In the genomic region with DNA sequence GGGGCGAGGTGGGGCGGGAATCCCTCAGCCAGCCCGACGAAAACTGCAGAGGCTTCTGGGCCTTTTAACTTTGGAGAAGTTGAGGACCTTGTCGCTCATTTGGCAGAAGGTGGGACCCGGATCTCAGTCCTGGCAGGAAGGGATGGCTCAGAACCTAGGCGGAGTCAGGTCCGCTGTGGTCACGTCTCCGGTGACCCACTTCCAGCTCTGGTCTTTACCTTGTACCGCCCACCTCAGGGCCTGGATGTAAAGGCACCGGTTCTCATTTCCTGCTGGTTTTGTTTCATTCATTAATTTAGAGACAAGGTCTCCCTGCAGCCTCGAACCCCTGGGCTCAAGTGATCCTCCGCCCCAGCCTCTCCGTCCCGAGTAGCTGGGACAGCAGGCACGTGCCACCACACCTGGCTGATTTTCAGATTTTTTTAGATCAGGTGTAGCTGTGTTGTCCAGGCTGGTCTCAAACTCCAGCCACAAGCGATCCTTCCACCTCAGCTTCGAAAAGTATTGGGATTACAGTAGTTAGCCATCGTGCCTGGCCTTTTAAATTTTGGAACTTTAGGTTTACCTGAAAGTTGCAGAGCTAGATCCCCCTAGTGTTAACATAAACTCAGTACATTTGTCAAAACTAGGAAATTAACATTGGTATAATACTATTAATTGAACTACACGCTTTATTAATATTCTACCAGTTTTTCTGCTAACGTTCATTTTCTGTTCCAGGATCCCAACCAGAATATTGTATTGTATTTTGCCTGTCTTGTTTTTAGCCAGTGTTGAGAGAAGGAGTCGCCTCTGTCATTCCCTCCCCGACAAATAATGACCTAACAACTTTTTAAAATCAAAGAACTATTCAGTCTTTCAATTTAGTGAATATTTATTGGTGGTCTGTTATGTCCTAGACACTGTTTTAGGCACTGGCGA, we compare ENCODE assay signal across 8 cellular contexts. TPM values are rescaled to one million over a fixed set of nuclear protein-coding genes. Genes with fewer than 3 reads are reported as not detected.
A peak's percentile ranks its signal among the peaks of the same experiment; 100 is the strongest.
DNase-seq lines count a peak whose midpoint lies in the region; ATAC-seq, FAIRE-seq and TF ChIP-seq lines count a peak whose summit lies in the region.

No MANE protein-coding gene starts in this region.

- POLR2A ChIA-PET in BJ (lab: Charles Lee), result interaction anchor here (1.2 kb wide), 1 partner anchor 53 kb away, joined by 3 read pairs; no protein-coding TSS in a partner anchor

- no peak overlapping the region for H4K91ac ChIP-seq in neuronal stem cell (ENCODE audit: low read depth, low read length, poor library complexity)

- TF ChIP-seq CTCF in BJ (IDR thresholded peaks at IDR 0.05; ENCODE audit: insufficient read depth, low read depth, low read length), result peak; percentile 56
- TF ChIP-seq CTCF in fibroblast of the aortic adventitia (IDR thresholded peaks at IDR 0.05; ENCODE audit: insufficient read depth, low read length), result peak; percentile 57

- no peaks in the 10 kb centered on the region for H3K27me3 ChIP-seq in BJ (ENCODE audit: control insufficient read depth, insufficient read depth, low read length)
- no peaks in the 10 kb centered on the region for H3K27me3 ChIP-seq in neuronal stem cell (ENCODE audit: control insufficient read depth in 3 of 3, insufficient read depth in 3 of 3, low read depth in 1 of 3, low read length in 3 of 3)

- no CpG with 5 or more reads among the region's 25 CpGs for WGBS in neuronal stem cell (ENCODE audit: extremely low coverage in 2 of 2, insufficient read length in 2 of 2, insufficient replicate concordance in 1 of 2), 2 donors

- peaks cover 0 to 4% of the 10 kb centered on the region in 2 donors for H3K9me3 ChIP-seq in neuronal stem cell (replicated peaks in 1 of 2; ENCODE audit: control insufficient read depth in 2 of 2, insufficient read depth in 1 of 2, low read depth in 1 of 2, low read length in 2 of 2)

- peak overlapping the region; percentile 83 for H3K4me3 ChIP-seq in BJ (ENCODE audit: low read depth, low read length)
- H3K4me3 ChIP-seq in fibroblast of the aortic adventitia (ENCODE audit: low read depth, low read length), result peak overlapping the region; percentile 72
- peak overlapping the region; percentile 87 to 91 for H3K4me3 ChIP-seq in neuronal stem cell (ENCODE audit: low read length in 2 of 2)

- H3K14ac ChIP-seq in neuronal stem cell (ENCODE audit: low read length), result no peak overlapping the region

- peaks cover 5% of the 10 kb centered on the region for H3K36me3 Mint-ChIP-seq in activated T-helper 1 cell treated with anti-CD3 and anti-CD28 coated beads, Interleukin-12 subunit alpha, Interleukin-12 subunit beta, Interleukin-2, Interleukin-4 antibody, amounts not matched to agents 30 ng/mL and 10 ng/mL and 1 ng/mL, durations not matched to agents 14 hours and 24 hours and 36 hours (ENCODE audit: low read depth)

- H3K4me1 ChIP-seq in neuronal stem cell (ENCODE audit: control insufficient read depth in 2 of 2, insufficient read depth in 1 of 2, low read depth in 1 of 2, low read length in 2 of 2), result peaks cover 0 to 2% of the 10 kb centered on the region in 2 donors

- intact Hi-C loops in activated T-helper 1 cell treated with anti-CD3 and anti-CD28 coated beads, Interleukin-12 subunit alpha, Interleukin-12 subunit beta, Interleukin-2, Interleukin-4 antibody, amounts not matched to agents 30 ng/mL and 10 ng/mL and 1 ng/mL, durations not matched to agents 14 hours and 24 hours and 36 hours (cut with micrococcal nuclease), result loop anchor here (1.0 to 10.0 kb wide), 9 partner anchors 10 to 1605 kb away; partner anchors contain the start of genes C18orf54, MBD2 and STARD6

- H3K18ac ChIP-seq in neuronal stem cell (ENCODE audit: low read length), result peak overlapping the region; percentile 96

- peak overlapping the region; percentile 88 for H2BK5ac ChIP-seq in neuronal stem cell (ENCODE audit: low read length)

- no peak overlapping the region for H3K4ac ChIP-seq in neuronal stem cell (ENCODE audit: low read length)

- H3K4me3 Mint-ChIP-seq in activated T-helper 1 cell treated with anti-CD3 and anti-CD28 coated beads, Interleukin-12 subunit alpha, Interleukin-12 subunit beta, Interleukin-2, Interleukin-4 antibody, amounts not matched to agents 30 ng/mL and 10 ng/mL and 1 ng/mL, durations not matched to agents 14 hours and 24 hours and 36 hours, result peak overlapping the region; percentile 81

- peak overlapping the region; percentile 73 for H2AK5ac ChIP-seq in neuronal stem cell (ENCODE audit: low read depth, low read length)

- peak; percentile 28 for ATAC-seq in GM19025 (IDR thresholded peaks at IDR 0.05; ENCODE audit: low read depth, unreplicated experiment)
- peak; percentile 40 for ATAC-seq in HG03196 (IDR thresholded peaks at IDR 0.05; ENCODE audit: unreplicated experiment)

- no peak for FAIRE-seq in urothelium cell line (lab: Jason Lieb, UNC)

- no peak overlapping the region for H2BK12ac ChIP-seq in neuronal stem cell (ENCODE audit: low read length)

- H3K36me3 ChIP-seq in BJ (ENCODE audit: control insufficient read depth, insufficient read depth, low read length), result no peaks in the 10 kb centered on the region
- peaks cover 0 to 38% of the 10 kb centered on the region in 2 donors for H3K36me3 ChIP-seq in neuronal stem cell (replicated peaks in 1 of 2; ENCODE audit: control insufficient read depth in 2 of 2, insufficient read depth in 2 of 2, low read length in 2 of 2)

- no peaks in the 10 kb centered on the region for H3K9me3 Mint-ChIP-seq in activated T-helper 1 cell treated with anti-CD3 and anti-CD28 coated beads, Interleukin-12 subunit alpha, Interleukin-12 subunit beta, Interleukin-2, Interleukin-4 antibody, amounts not matched to agents 30 ng/mL and 10 ng/mL and 1 ng/mL, durations not matched to agents 14 hours and 24 hours and 36 hours

- peak overlapping the region; percentile 92 for H3K9ac ChIP-seq in neuronal stem cell (ENCODE audit: low read depth, low read length, poor library complexity)

- CTCF ChIA-PET in BJ (lab: Yijun Ruan, JAX), result interaction anchor here (1.0 to 2.9 kb wide), 12 partner anchors 9 to 142 kb away, joined by 3 to 17 read pairs (median 5); partner anchors contain the start of genes C18orf54, MBD2 and STARD6

- peak overlapping the region; percentile 87 for H3K27ac ChIP-seq in neuronal stem cell (replicated peaks; ENCODE audit: low read length)

- peak overlapping the region; percentile 76 for H3K23ac ChIP-seq in neuronal stem cell (ENCODE audit: low read depth, low read length, poor library complexity)

- no peak for DNase-seq in BJ (ENCODE audit: low read depth)
- peak; percentile 59 to 71 for DNase-seq in NOMO-1 (lab: John Stamatoyannopoulos, UW; ENCODE audit: unreplicated experiment in 2 of 2)
- peak; percentile 54 for DNase-seq in activated T-helper 1 cell treated with anti-CD3 and anti-CD28 coated beads, Interleukin-12 subunit alpha, Interleukin-12 subunit beta, Interleukin-2, Interleukin-4 antibody, amounts not matched to agents 30 ng/mL and 10 ng/mL and 1 ng/mL, durations not matched to agents 14 hours and 24 hours and 36 hours (ENCODE audit: low spot score)
- DNase-seq in fibroblast of the aortic adventitia (ENCODE audit: low read depth), result peak; percentile 49
- DNase-seq in neuronal stem cell (ENCODE audit: low spot score), result no peak
- DNase-seq in urothelium cell line (ENCODE audit: low spot score), result peak; percentile 48

- H3K4me1 Mint-ChIP-seq in activated T-helper 1 cell treated with anti-CD3 and anti-CD28 coated beads, Interleukin-12 subunit alpha, Interleukin-12 subunit beta, Interleukin-2, Interleukin-4 antibody, amounts not matched to agents 30 ng/mL and 10 ng/mL and 1 ng/mL, durations not matched to agents 14 hours and 24 hours and 36 hours (ENCODE audit: low read depth), result peaks cover 44% of the 10 kb centered on the region

- no peak overlapping the region for H4K8ac ChIP-seq in neuronal stem cell (ENCODE audit: low read depth, low read length)

- no peak overlapping the region for H2BK15ac ChIP-seq in neuronal stem cell (ENCODE audit: low read length)

- peak overlapping the region; percentile 96 for H3K27ac Mint-ChIP-seq in activated T-helper 1 cell treated with anti-CD3 and anti-CD28 coated beads, Interleukin-12 subunit alpha, Interleukin-12 subunit beta, Interleukin-2, Interleukin-4 antibody, amounts not matched to agents 30 ng/mL and 10 ng/mL and 1 ng/mL, durations not matched to agents 14 hours and 24 hours and 36 hours

- peak overlapping the region; percentile 75 for H3K4me2 ChIP-seq in neuronal stem cell (ENCODE audit: insufficient read depth, low read length, poor library complexity, severe bottlenecking)

- peak overlapping the region; percentile 96 for H2AFZ ChIP-seq in neuronal stem cell (ENCODE audit: low read length)

- no peak overlapping the region for H2BK120ac ChIP-seq in neuronal stem cell (ENCODE audit: low read depth, low read length)

- H3K27me3 Mint-ChIP-seq in activated T-helper 1 cell treated with anti-CD3 and anti-CD28 coated beads, Interleukin-12 subunit alpha, Interleukin-12 subunit beta, Interleukin-2, Interleukin-4 antibody, amounts not matched to agents 30 ng/mL and 10 ng/mL and 1 ng/mL, durations not matched to agents 14 hours and 24 hours and 36 hours (ENCODE audit: insufficient read depth), result no peaks in the 10 kb centered on the region

- peaks cover 2% of the 10 kb centered on the region for H3K79me1 ChIP-seq in neuronal stem cell (ENCODE audit: low read depth, low read length)

RNA-seq across cellular contexts. Expression of gene POLI, which starts 0.9 kb away (rescaled TPM):
- 10.8 and 18.4 TPM in 2 replicates for polyA plus RNA-seq in BJ (2011; rRNA removed)
- polyA minus RNA-seq in BJ (2011; rRNA and poly(A)+ RNA removed), result 11.9 and 12.4 TPM in 2 replicates
- total RNA-seq in activated T-helper 1 cell treated with anti-CD3 and anti-CD28 coated beads, Interleukin-12 subunit alpha, Interleukin-12 subunit beta, Interleukin-2, Interleukin-4 antibody, amounts not matched to agents 30 ng/mL and 10 ng/mL and 1 ng/mL, durations not matched to agents 14 hours and 24 hours and 36 hours, result 9.6 and 10.2 TPM in 2 replicates
- total RNA-seq in fibroblast of the aortic adventitia (ENCODE audit: low replicate concordance), result 38.7 and 62.7 TPM in 2 replicates
- 36.1 TPM for polyA plus RNA-seq in neuronal stem cell (2013, experiment 1 of 2)
- polyA plus RNA-seq in neuronal stem cell (2013, experiment 2 of 2), result 38.0 TPM

RNA-seq across cellular contexts. Expression of gene MBD2, which starts 45.7 kb away (rescaled TPM):
- polyA plus RNA-seq in BJ (2011; rRNA removed), result 35.8 and 56.9 TPM in 2 replicates
- polyA minus RNA-seq in BJ (2011; rRNA and poly(A)+ RNA removed), result 37.8 and 57.2 TPM in 2 replicates
- 223 and 242 TPM in 2 replicates for total RNA-seq in activated T-helper 1 cell treated with anti-CD3 and anti-CD28 coated beads, Interleukin-12 subunit alpha, Interleukin-12 subunit beta, Interleukin-2, Interleukin-4 antibody, amounts not matched to agents 30 ng/mL and 10 ng/mL and 1 ng/mL, durations not matched to agents 14 hours and 24 hours and 36 hours
- 11.2 and 34.2 TPM in 2 replicates for total RNA-seq in fibroblast of the aortic adventitia (ENCODE audit: low replicate concordance)
- polyA plus RNA-seq in neuronal stem cell (2013, experiment 1 of 2), result 31.4 TPM
- 31.2 TPM for polyA plus RNA-seq in neuronal stem cell (2013, experiment 2 of 2)

Comparison
In these comparisons a context has a peak if more than half of its experiments do, and no peak if none do; other contexts are left out.
1. DNase-seq: peak in NOMO-1 (2 of 2), activated T-helper 1 cell treated with anti-CD3 and anti-CD28 coated beads, Interleukin-12 subunit alpha, Interleukin-12 subunit beta, Interleukin-2, Interleukin-4 antibody, amounts not matched to agents 30 ng/mL and 10 ng/mL and 1 ng/mL, durations not matched to agents 14 hours and 24 hours and 36 hours (single experiment), fibroblast of the aortic adventitia (single experiment) and urothelium cell line (single experiment); none in BJ (single experiment) and neuronal stem cell (single experiment).
2. Peak in every context shown above with its lines, with median percentiles within 50 percentile points of each other: H3K4me3 ChIP-seq.